Comparison of ENCODE assay signal across 14 cellular contexts in the genomic region with DNA sequence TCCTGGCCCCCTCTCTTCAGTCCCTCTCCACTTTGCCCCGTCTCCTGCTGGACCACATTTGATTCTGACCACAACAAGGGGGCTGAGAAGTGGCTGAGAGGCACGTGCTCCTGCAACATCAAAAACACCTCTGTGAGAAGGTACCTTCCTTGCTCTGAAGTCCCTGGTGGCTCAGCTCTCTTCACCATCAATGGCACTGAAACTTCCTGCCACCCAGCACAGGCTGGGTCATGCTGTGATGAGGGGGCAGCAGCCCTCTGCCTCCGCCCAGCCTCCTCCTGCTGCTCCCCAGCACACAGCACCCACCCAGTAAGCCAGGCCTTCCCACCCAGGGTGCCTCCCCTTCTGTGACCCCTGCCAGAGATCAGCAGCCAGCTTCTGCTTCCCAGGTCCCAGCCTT. TPM values are rescaled to one million over a fixed set of nuclear protein-coding genes. Genes with fewer than 3 reads are reported as not detected.
A peak's percentile ranks its signal among the peaks of the same experiment; 100 is the strongest.
DNase-seq lines count a peak whose midpoint lies in the region; ATAC-seq and TF ChIP-seq lines count a peak whose summit lies in the region.
"Had no signal": no experiment of that assay in that cellular context is flagged by ENCODE, and none has a peak within 500 bp of the region (broad histone marks: within the 10 kb centered on the region; RNA-seq: fewer than 3 reads in every experiment).

No MANE protein-coding gene starts in this region.

- TF ChIP-seq CTCF in CD8-positive, alpha-beta T cell (IDR thresholded peaks at IDR 0.05) = no peak
- no peak for TF ChIP-seq CTCF in dorsolateral prefrontal cortex (IDR thresholded peaks at IDR 0.05 in 54 of 56, conservative IDR thresholded peaks at IDR 0.05 in 2 of 56; ENCODE audit: low read depth in 1 of 56, partially characterized antibody in 56 of 56)
- no peak for TF ChIP-seq CTCF in psoas muscle (IDR thresholded peaks at IDR 0.05)

- peak in 3 of 7 experiments; percentile 13 to 53 (median 28) for DNase-seq in CD8-positive, alpha-beta T cell
- DNase-seq in NT2/D1 (ENCODE audit: low read depth, low spot score) = no peak
- DNase-seq in dorsolateral prefrontal cortex = no peak
- no peak for DNase-seq in psoas muscle
- no peak for DNase-seq in NCI-H1694 treated with DMSO at 0.1 percent for 48 hours (lab: John Stamatoyannopoulos, UW)
- DNase-seq in NCI-H748 (lab: John Stamatoyannopoulos, UW; ENCODE audit: unreplicated experiment) = no peak
- DNase-seq: foreskin melanocyte; left cardiac atrium; NCI-H446 treated with DMSO at 0.1 percent for 48 hours; stimulated activated CD4-positive, alpha-beta T cell treated with anti-CD3 and anti-CD28 coated beads, Interleukin-12 subunit alpha, Interleukin-12 subunit beta, amount 100 ng/mL, for 4 hours had no signal

- peaks cover 55% of the 10 kb centered on the region for H3K4me1 ChIP-seq in CD8-positive, alpha-beta T cell (ENCODE audit: insufficient read depth, low read length)
- H3K4me1 ChIP-seq in NT2/D1 (ENCODE audit: insufficient read depth, insufficient read length) (peaks cover 9% of the 10 kb centered on the region), psoas muscle (peaks cover 54% of the 10 kb centered on the region)

- peak; percentile 70 for ATAC-seq in CD8-positive, alpha-beta T cell
- ATAC-seq in psoas muscle = peak in 1 of 4 donors; percentile 28
- ATAC-seq in HG02852 (IDR thresholded peaks at IDR 0.05; ENCODE audit: unreplicated experiment) = no peak
- ATAC-seq in GM18909 (IDR thresholded peaks at IDR 0.05; ENCODE audit: poor library complexity, unreplicated experiment) = no peak
- ATAC-seq: left cardiac atrium had no signal

- intact Hi-C loops in CD8-positive, alpha-beta T cell (cut with DNase I, micrococcal nuclease) = loop anchor here in 1 of 2 experiments (10.0 kb wide), 1 partner anchor 71 kb away; no protein-coding TSS in a partner anchor
- intact Hi-C loops in dorsolateral prefrontal cortex (cut with DNase I) (no loop called here), psoas muscle (cut with DNase I) (no loop called here)

- peak overlapping the region; percentile 24 for H3K9ac ChIP-seq in NT2/D1 (ENCODE audit: insufficient read length, low read depth)

- H3K4me3 Mint-ChIP-seq in CD8-positive, alpha-beta T cell = peak overlapping the region; percentile 65
- H3K4me3 Mint-ChIP-seq: dendritic cell treated with granulocyte-macrophage colony-stimulating factor and Interleukin-4, amounts not matched to agents 40 ng/mL and 50 ng/mL, for 4 days had no signal

- CTCF ChIA-PET in CD8-positive, alpha-beta T cell (lab: Charles Lee) = interaction anchor here (0.7 to 4.8 kb wide), 4 partner anchors 21 to 275 kb away, joined by 3 to 41 read pairs (median 12); no protein-coding TSS in a partner anchor

- POLR2A ChIA-PET in CD8-positive, alpha-beta T cell (lab: Charles Lee) = interaction anchor here (2.2 kb wide), 1 partner anchor 11 kb away, joined by 9 read pairs; a partner anchor contains a TSS

- H3K36me3 ChIP-seq in CD8-positive, alpha-beta T cell (ENCODE audit: insufficient read depth, low read length) = peaks cover 9% of the 10 kb centered on the region
- H3K36me3 ChIP-seq in NT2/D1 (ENCODE audit: insufficient read depth, insufficient read length, low read length) = peaks cover 36% of the 10 kb centered on the region
- peaks cover 0 to 26% of the 10 kb centered on the region in 2 donors for H3K36me3 ChIP-seq in psoas muscle (ENCODE audit: insufficient read depth in 1 of 2, low read depth in 1 of 2)

- no peak overlapping the region for H3K4me3 ChIP-seq in CD8-positive, alpha-beta T cell (ENCODE audit: low read depth, low read length)
- H3K4me3 ChIP-seq in NT2/D1 (ENCODE audit: insufficient read length, low read depth) (no peak overlapping the region), dorsolateral prefrontal cortex (peak overlapping the region in 24 of 59 donors; percentile 26 to 64 (median 58)), psoas muscle (no peak overlapping the region)

- 91 to 100% (median 96%) methylated on average over 3 of the region's 3 CpGs for WGBS in psoas muscle, 3 donors

- H3K27ac Mint-ChIP-seq in CD8-positive, alpha-beta T cell = peak overlapping the region; percentile 85

- H3K27ac ChIP-seq in CD8-positive, alpha-beta T cell (ENCODE audit: low read depth, low read length) = no peak overlapping the region
- H3K27ac ChIP-seq in dorsolateral prefrontal cortex (peak overlapping the region in 58 of 59 donors; percentile 50 to 100 (median 100)), psoas muscle (peak overlapping the region; percentile 97)
- H3K27ac ChIP-seq: neutrophil had no signal

- H3K27me3 ChIP-seq in CD8-positive, alpha-beta T cell (ENCODE audit: insufficient read depth, low read length) = no peaks in the 10 kb centered on the region
- H3K27me3 ChIP-seq in NT2/D1 (ENCODE audit: insufficient read depth, insufficient read length) = no peaks in the 10 kb centered on the region
- no peaks in the 10 kb centered on the region for H3K27me3 ChIP-seq in dorsolateral prefrontal cortex
- H3K27me3 ChIP-seq in psoas muscle (ENCODE audit: insufficient read depth in 3 of 3, low read length in 2 of 3) = no peaks in the 10 kb centered on the region
- H3K27me3 ChIP-seq: neutrophil had no signal

- H3K36me3 Mint-ChIP-seq in CD8-positive, alpha-beta T cell = peaks cover 39% of the 10 kb centered on the region

- H3K4me1 Mint-ChIP-seq in CD8-positive, alpha-beta T cell (ENCODE audit: low read depth) = peaks cover 41% of the 10 kb centered on the region

- H3K9me3 Mint-ChIP-seq in CD8-positive, alpha-beta T cell = no peaks in the 10 kb centered on the region
- H3K9me3 Mint-ChIP-seq: dendritic cell treated with granulocyte-macrophage colony-stimulating factor and Interleukin-4, amounts not matched to agents 40 ng/mL and 50 ng/mL, for 4 days had no signal

- no peaks in the 10 kb centered on the region for H3K27me3 Mint-ChIP-seq in CD8-positive, alpha-beta T cell (ENCODE audit: low read depth)
- H3K27me3 Mint-ChIP-seq: dendritic cell treated with granulocyte-macrophage colony-stimulating factor and Interleukin-4, amounts not matched to agents 40 ng/mL and 50 ng/mL, for 4 days had no signal

- no peaks in the 10 kb centered on the region for H3K9me3 ChIP-seq in CD8-positive, alpha-beta T cell (ENCODE audit: low read length)
- no peaks in the 10 kb centered on the region for H3K9me3 ChIP-seq in NT2/D1 (ENCODE audit: insufficient read depth, low read length)
- H3K9me3 ChIP-seq in psoas muscle = no peaks in the 10 kb centered on the region
- H3K9me3 ChIP-seq: neutrophil had no signal

RNA-seq across cellular contexts. Expression of a gene that starts 10.3 kb away (rescaled TPM):
- 10 to 100 TPM; 23.2 to 27.0 TPM for total RNA-seq in CD8-positive, alpha-beta T cell
- total RNA-seq in dorsolateral prefrontal cortex (100 to 1,000 TPM in 82 of 120 experiments, 10 to 100 TPM in 38; 67.0 to 236 (median 109) TPM), psoas muscle (10 to 100 TPM; 17.7 to 42.9 (median 22.4) TPM)
- polyA plus RNA-seq in psoas muscle = 1 to 10 TPM; 4.7 to 9.5 (median 8.2) TPM
